Comparison of ENCODE assay signal across 1 cellular context in the genomic region with DNA sequence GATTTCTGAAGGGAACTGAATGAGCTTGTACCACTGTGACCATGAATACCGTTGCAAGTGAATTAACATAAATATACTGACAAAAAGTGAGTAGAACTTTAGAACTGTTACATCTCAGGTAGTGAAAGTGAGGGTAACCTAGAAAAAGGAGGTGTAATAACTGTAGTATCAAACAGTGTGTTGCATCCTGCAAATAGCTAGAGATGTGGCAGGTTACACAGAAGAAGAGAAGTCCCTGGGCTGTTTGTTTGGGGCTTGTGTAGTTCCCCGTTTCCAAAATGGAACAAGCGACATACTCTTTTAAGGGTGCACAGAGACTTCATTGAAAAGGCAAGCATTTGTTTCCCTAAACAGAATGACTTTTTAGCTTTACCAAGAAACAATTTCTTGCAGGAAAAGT.
TF ChIP-seq lines count a peak whose summit lies in the region.

No MANE protein-coding gene starts in this region.

TF ChIP-seq in WTC11, 78 proteins besides CTCF, POLR2A, EP300 and RAD21 (continued from another document):
- TF ChIP-seq AFF4 (CRISPR knock-in tag; IDR thresholded peaks at IDR 0.05; ENCODE audit: borderline replicate concordance) = no peak
